ENCODE assay signal across 29 cellular contexts in the genomic region with DNA sequence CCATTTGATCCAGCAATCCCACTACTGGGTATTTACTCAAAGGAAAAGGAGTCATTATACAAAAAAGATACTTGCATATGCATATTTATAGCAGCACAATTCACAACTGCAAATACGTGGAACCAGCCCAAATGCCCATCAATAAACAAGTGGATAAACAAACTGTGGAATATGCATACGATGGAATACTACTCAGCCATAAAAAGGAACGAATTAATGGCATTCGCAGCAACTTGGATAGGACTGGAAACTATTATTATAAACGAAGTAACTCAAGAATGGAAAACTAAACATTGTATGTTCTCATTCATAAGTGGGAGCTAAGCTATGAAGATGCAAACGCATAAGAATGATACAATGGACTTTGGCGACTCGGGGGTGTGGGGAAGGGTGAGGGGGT.
"Had no signal": no experiment of that assay in that cellular context is flagged by ENCODE, and none has a peak within 500 bp of the region (broad histone marks: within the 10 kb centered on the region; RNA-seq: fewer than 3 reads in every experiment).

No MANE protein-coding gene starts in this region.

- H3K27ac ChIP-seq: colonic mucosa, coronary artery, dorsolateral prefrontal cortex, epithelial cell of prostate, esophagus muscularis mucosa, esophagus squamous epithelium, foreskin keratinocyte, gastrocnemius medialis, gastroesophageal sphincter, heart left ventricle, heart right ventricle, hepatocyte had no signal

- H3K4me3 ChIP-seq: colonic mucosa, coronary artery, dorsolateral prefrontal cortex, esophagus muscularis mucosa, esophagus squamous epithelium, gastrocnemius medialis, gastroesophageal sphincter, heart left ventricle, heart right ventricle, hepatocyte had no signal

- H3K79me2 ChIP-seq: hepatocyte had no signal

- H3K4me3 Mint-ChIP-seq: dendritic cell treated with granulocyte-macrophage colony-stimulating factor and Interleukin-4, amounts not matched to agents 40 ng/mL and 50 ng/mL, for 4 days; effector memory CD8-positive, alpha-beta T cell; endodermal cell had no signal

- FAIRE-seq: endometrium, endothelial cell of umbilical vein, frontal cortex had no signal

- H3K4me1 ChIP-seq: colonic mucosa, esophagus muscularis mucosa, esophagus squamous epithelium, foreskin keratinocyte, gastrocnemius medialis, gastroesophageal sphincter, heart right ventricle had no signal

- H3K4me1 Mint-ChIP-seq: endodermal cell had no signal

- H2AFZ ChIP-seq: hepatocyte had no signal

- H3K4me2 ChIP-seq: hepatocyte had no signal

- ATAC-seq: effector memory CD8-positive, alpha-beta T cell; esophagus mucosa; foreskin keratinocyte; gastrocnemius medialis; gastroesophageal sphincter; heart left ventricle; heart right ventricle had no signal

- H3K9me3 Mint-ChIP-seq: endodermal cell had no signal

- H3K9me3 ChIP-seq: colonic mucosa, esophagus muscularis mucosa, esophagus squamous epithelium, gastrocnemius medialis, gastroesophageal sphincter had no signal

- H3K27me3 ChIP-seq: colonic mucosa, dorsolateral prefrontal cortex, esophagus muscularis mucosa, esophagus squamous epithelium, foreskin keratinocyte, gastrocnemius medialis, gastroesophageal sphincter, heart left ventricle, heart right ventricle, hepatocyte had no signal

- H3K27ac Mint-ChIP-seq: dendritic cell treated with granulocyte-macrophage colony-stimulating factor and Interleukin-4, amounts not matched to agents 40 ng/mL and 50 ng/mL, for 4 days; effector memory CD8-positive, alpha-beta T cell; endodermal cell had no signal

- H3K36me3 ChIP-seq: colonic mucosa, gastrocnemius medialis, gastroesophageal sphincter had no signal

- H3K27me3 Mint-ChIP-seq: dendritic cell treated with granulocyte-macrophage colony-stimulating factor and Interleukin-4, amounts not matched to agents 40 ng/mL and 50 ng/mL, for 4 days; effector memory CD8-positive, alpha-beta T cell had no signal

- DNase-seq: colonic mucosa; cortex of kidney; dermis blood vessel endothelial cell; dorsolateral prefrontal cortex; effector CD4-positive, alpha-beta T cell; effector CD8-positive, alpha-beta T cell; effector memory CD4-positive, alpha-beta T cell; effector memory CD8-positive, alpha-beta T cell; endodermal cell; erythroblast; esophagus squamous epithelium; foreskin fibroblast; foreskin keratinocyte; foreskin melanocyte; gastrocnemius medialis; glutamatergic neuron; head of caudate nucleus; heart left ventricle; heart right ventricle had no signal
